16 cellular contexts compared by ENCODE assay signal in the genomic region with DNA sequence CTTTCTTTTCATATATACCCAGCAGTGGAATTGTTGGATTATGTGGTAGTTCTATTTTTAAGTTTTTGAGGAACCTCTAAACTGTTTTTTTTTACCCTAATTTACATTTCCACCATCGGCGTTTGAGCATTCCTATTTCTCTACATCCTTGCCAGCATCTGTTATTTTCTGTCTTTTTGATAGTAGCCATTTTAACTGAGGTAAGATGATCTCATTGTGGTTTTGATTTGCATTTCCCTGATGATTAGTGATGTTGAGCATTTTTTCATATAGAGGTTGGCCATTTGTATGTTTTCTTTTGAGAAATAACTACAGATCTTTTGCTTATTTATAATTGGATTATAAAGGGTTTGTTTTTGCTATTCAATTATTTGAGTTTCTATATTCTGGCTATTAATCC.
DNase-seq lines count a peak whose midpoint lies in the region; ATAC-seq lines count a peak whose summit lies in the region.
"Had no signal": no experiment of that assay in that cellular context is flagged by ENCODE, and none has a peak within 500 bp of the region (broad histone marks: within the 10 kb centered on the region; RNA-seq: fewer than 3 reads in every experiment).

No MANE protein-coding gene starts in this region.

- peaks cover 0 to 4% (median 0%) of the 10 kb centered on the region in 5 donors for H3K36me3 Mint-ChIP-seq in naive thymus-derived CD4-positive, alpha-beta T cell
- H3K36me3 Mint-ChIP-seq: CD14-positive monocyte; CD8-positive, alpha-beta T cell had no signal

- peaks cover 30 to 65% (median 36%) of the 10 kb centered on the region in 5 donors for H3K27me3 Mint-ChIP-seq in naive thymus-derived CD4-positive, alpha-beta T cell

- CTCF ChIA-PET in naive thymus-derived CD4-positive, alpha-beta T cell (lab: Charles Lee): no interaction called here

- no peaks in the 10 kb centered on the region for H3K9me3 ChIP-seq in naive thymus-derived CD4-positive, alpha-beta T cell (ENCODE audit: control insufficient read depth in 2 of 3, low read length in 3 of 3)
- H3K9me3 ChIP-seq: HAP-1 had no signal

- no peak overlapping the region for H3K4me3 ChIP-seq in naive thymus-derived CD4-positive, alpha-beta T cell (ENCODE audit: low read length)
- H3K4me3 ChIP-seq: BLaER1, GM23248, HAP-1 had no signal

- no peak overlapping the region for H3K27ac ChIP-seq in naive thymus-derived CD4-positive, alpha-beta T cell (ENCODE audit: low read depth, low read length)
- H3K27ac ChIP-seq: BLaER1, GM23248 had no signal

- H3K4me1 Mint-ChIP-seq in naive thymus-derived CD4-positive, alpha-beta T cell: peaks cover 0 to 3% (median 0%) of the 10 kb centered on the region in 7 donors

- H3K27me3 ChIP-seq in naive thymus-derived CD4-positive, alpha-beta T cell (ENCODE audit: control insufficient read depth in 2 of 2, insufficient read depth in 2 of 2, low read length in 2 of 2): no peaks in the 10 kb centered on the region
- H3K27me3 ChIP-seq: BLaER1 had no signal

- no peaks in the 10 kb centered on the region for H3K4me1 ChIP-seq in naive thymus-derived CD4-positive, alpha-beta T cell (ENCODE audit: control insufficient read depth in 2 of 2, insufficient read depth in 2 of 2, low read length in 2 of 2)
- H3K4me1 ChIP-seq: HAP-1 had no signal

- POLR2A ChIA-PET in naive thymus-derived CD4-positive, alpha-beta T cell (lab: Charles Lee): no interaction called here

- intact Hi-C loops in naive thymus-derived CD4-positive, alpha-beta T cell (cut with micrococcal nuclease): no loop called here

- H3K4me3 Mint-ChIP-seq in naive thymus-derived CD4-positive, alpha-beta T cell: no peak overlapping the region
- H3K4me3 Mint-ChIP-seq: CD14-positive monocyte; CD8-positive, alpha-beta T cell had no signal

- peaks cover 0 to 19% (median 6%) of the 10 kb centered on the region in 11 donors for H3K9me3 Mint-ChIP-seq in naive thymus-derived CD4-positive, alpha-beta T cell
- H3K9me3 Mint-ChIP-seq: CD8-positive, alpha-beta T cell had no signal

- no peak overlapping the region for H3K27ac Mint-ChIP-seq in naive thymus-derived CD4-positive, alpha-beta T cell
- H3K27ac Mint-ChIP-seq: CD14-positive monocyte; CD8-positive, alpha-beta T cell had no signal

- H3K36me3 ChIP-seq in naive thymus-derived CD4-positive, alpha-beta T cell (ENCODE audit: control insufficient read depth in 2 of 3, insufficient read depth in 3 of 3, low read length in 3 of 3): no peaks in the 10 kb centered on the region
- H3K36me3 ChIP-seq: BLaER1, HAP-1 had no signal

- no peak for ATAC-seq in HG03469 (IDR thresholded peaks at IDR 0.05; ENCODE audit: unreplicated experiment)
- no peak for ATAC-seq in naive thymus-derived CD4-positive, alpha-beta T cell
- ATAC-seq: CD8-positive, alpha-beta T cell had no signal

- DNase-seq in EH (ENCODE audit: low read depth) (peak; percentile 20), LHCN-M2 (ENCODE audit: low read depth) (peak; percentile 63), NCI-H2171 treated with DMSO at 0.1 percent for 48 hours (lab: John Stamatoyannopoulos, UW) (peak; percentile 57), iris pigment epithelial cell (ENCODE audit: low read depth) (peak; percentile 13), CD1c-positive myeloid dendritic cell (ENCODE audit: extremely low spot score) (no peak)
- no peak for DNase-seq in naive thymus-derived CD4-positive, alpha-beta T cell
- DNase-seq: 8988T; Calu3; CD8-positive, alpha-beta T cell; DMS79 treated with DMSO at 0.1 percent for 48 hours; EL; GM23248 had no signal

Comparison
In these comparisons a context has a peak if more than half of its experiments do, and no peak if none do; other contexts are left out.
1. DNase-seq: peak in EH (single experiment), LHCN-M2 (single experiment), NCI-H2171 treated with DMSO at 0.1 percent for 48 hours (single experiment) and iris pigment epithelial cell (single experiment); none in naive thymus-derived CD4-positive, alpha-beta T cell (0 of 9) and CD1c-positive myeloid dendritic cell (single experiment).